In the genomic region with DNA sequence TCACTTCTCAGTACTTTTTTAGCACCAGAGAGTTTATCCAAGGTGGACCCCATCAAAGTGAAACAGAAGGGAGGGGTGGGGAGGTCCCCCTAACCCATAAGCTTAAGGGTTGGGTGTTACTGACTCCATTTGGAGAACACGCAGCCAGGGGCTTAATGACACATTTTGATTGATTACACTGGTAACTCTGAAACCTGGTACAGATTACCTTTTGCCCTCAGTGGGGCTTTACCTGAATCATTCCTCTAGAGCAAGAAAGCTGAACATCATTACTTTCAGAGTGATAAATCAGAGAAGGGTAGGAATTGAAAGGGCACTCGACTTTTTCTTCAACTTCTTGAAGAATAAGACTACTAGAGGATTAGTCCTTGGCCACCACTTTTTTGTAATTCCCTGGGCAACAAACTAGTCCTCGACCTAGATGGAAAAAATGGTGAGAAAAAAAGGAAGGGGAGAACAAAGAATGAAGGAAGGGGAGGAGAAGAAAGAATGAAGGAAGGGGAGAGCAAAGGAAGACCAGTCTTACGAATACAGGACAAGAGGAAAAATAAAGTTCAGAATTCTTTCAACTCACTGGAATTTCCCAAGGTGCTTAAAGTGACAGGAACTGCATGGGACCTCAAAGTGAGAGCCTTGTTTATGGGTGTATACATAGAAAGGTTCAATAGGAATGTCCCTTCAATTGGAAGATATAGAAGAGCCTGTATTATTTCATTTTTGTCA, we compare ENCODE assay signal across 1 cellular context.
TF ChIP-seq lines count a peak whose summit lies in the region.

No MANE protein-coding gene starts in this region.

TF ChIP-seq in K562, 482 proteins besides CTCF, POLR2A, EP300 and RAD21 (continued from another document):
- TF ChIP-seq ZNF407 (IDR thresholded peaks at IDR 0.05; ENCODE audit: low read depth): no peak
- no peak for TF ChIP-seq JUNB (CRISPR knock-in tag; conservative IDR thresholded peaks at IDR 0.05)
- TF ChIP-seq MAFF (IDR thresholded peaks at IDR 0.05; ENCODE audit: low read length): no peak
- TF ChIP-seq BCOR (IDR thresholded peaks at IDR 0.05): no peak
- no peak for TF ChIP-seq PBX2 (CRISPR knock-in tag; IDR thresholded peaks at IDR 0.05; ENCODE audit: low read depth)
- TF ChIP-seq PBX2 (tag; conservative IDR thresholded peaks at IDR 0.05; ENCODE audit: low read depth): peak; percentile 56
- no peak for TF ChIP-seq TEAD2 (tag; IDR thresholded peaks at IDR 0.05)
- no peak for TF ChIP-seq CTBP1 (IDR thresholded peaks at IDR 0.05; ENCODE audit: borderline replicate concordance)
- no peak for TF ChIP-seq RBM17 (IDR thresholded peaks at IDR 0.05; ENCODE audit: borderline replicate concordance, low read depth, low read length)
- TF ChIP-seq ZNF512 (tag; IDR thresholded peaks at IDR 0.05): peak; percentile 68
- TF ChIP-seq MED1 (CRISPR knock-in tag; IDR thresholded peaks at IDR 0.05; ENCODE audit: borderline replicate concordance): no peak
- TF ChIP-seq NR2C1 (IDR thresholded peaks at IDR 0.05): no peak
- no peak for TF ChIP-seq NR2C1 (tag; IDR thresholded peaks at IDR 0.05)
- no peak for TF ChIP-seq RFX5 (IDR thresholded peaks at IDR 0.05; ENCODE audit: low read depth, low read length)
- peak; percentile 42; the same call in 1 of the 2 replicates for TF ChIP-seq HMBOX1 (IDR thresholded peaks at IDR 0.05)
- TF ChIP-seq CC2D1A (IDR thresholded peaks at IDR 0.05): no peak
- no peak for TF ChIP-seq ZNF212 (CRISPR knock-in tag; IDR thresholded peaks at IDR 0.05)
- TF ChIP-seq, protein P1, sequence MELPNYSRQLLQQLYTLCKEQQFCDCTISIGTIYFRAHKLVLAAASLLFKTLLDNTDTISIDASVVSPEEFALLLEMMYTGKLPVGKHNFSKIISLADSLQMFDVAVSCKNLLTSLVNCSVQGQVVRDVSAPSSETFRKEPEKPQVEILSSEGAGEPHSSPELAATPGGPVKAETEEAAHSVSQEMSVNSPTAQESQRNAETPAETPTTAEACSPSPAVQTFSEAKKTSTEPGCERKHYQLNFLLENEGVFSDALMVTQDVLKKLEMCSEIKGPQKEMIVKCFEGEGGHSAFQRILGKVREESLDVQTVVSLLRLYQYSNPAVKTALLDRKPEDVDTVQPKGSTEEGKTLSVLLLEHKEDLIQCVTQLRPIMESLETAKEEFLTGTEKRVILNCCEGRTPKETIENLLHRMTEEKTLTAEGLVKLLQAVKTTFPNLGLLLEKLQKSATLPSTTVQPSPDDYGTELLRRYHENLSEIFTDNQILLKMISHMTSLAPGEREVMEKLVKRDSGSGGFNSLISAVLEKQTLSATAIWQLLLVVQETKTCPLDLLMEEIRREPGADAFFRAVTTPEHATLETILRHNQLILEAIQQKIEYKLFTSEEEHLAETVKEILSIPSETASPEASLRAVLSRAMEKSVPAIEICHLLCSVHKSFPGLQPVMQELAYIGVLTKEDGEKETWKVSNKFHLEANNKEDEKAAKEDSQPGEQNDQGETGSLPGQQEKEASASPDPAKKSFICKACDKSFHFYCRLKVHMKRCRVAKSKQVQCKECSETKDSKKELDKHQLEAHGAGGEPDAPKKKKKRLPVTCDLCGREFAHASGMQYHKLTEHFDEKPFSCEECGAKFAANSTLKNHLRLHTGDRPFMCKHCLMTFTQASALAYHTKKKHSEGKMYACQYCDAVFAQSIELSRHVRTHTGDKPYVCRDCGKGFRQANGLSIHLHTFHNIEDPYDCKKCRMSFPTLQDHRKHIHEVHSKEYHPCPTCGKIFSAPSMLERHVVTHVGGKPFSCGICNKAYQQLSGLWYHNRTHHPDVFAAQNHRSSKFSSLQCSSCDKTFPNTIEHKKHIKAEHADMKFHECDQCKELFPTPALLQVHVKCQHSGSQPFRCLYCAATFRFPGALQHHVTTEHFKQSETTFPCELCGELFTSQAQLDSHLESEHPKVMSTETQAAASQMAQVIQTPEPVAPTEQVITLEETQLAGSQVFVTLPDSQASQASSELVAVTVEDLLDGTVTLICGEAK (IDR thresholded peaks at IDR 0.05): peak; percentile 60; the same call in 1 of the 2 replicates
- TF ChIP-seq, protein P1 (CRISPR knock-in tag; IDR thresholded peaks at IDR 0.05): no peak
TF ChIP-seq in K562: peak in this region for 4.
